In genomic region chr16:52518884-52519283, GRCh38 we compare ENCODE assay signal across 1 cellular context.
A peak's percentile ranks its signal among the peaks of the same experiment; 100 is the strongest.
TF ChIP-seq lines count a peak whose summit lies in the region.

No MANE protein-coding gene starts in this region.

TF ChIP-seq in HepG2, 621 proteins besides CTCF, POLR2A, EP300 and RAD21 (continued from another document):
- peak; percentile 66 for TF ChIP-seq ZBTB33 (CRISPR knock-in tag; IDR thresholded peaks at IDR 0.05)
